In the genomic region with DNA sequence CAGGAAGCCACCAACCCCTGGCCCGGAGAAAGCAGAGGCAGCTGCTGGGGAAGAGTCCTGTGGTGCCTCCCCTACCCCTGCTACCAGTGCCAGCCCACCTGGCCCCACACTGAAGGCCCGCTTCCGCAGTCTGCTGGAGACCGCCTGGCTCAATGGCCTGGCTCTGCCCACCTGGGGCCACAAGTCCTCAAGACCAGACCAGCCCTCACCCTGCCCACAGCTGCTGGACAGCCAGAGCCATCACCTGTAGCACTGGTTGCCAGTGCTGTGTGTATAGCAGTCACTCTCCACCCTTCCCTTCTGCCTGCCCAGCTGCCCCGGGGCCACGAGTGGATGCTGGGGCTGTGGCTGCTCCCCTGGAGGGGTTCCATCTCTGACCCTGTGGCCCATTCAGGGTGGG, we compare ENCODE assay signal across 23 cellular contexts. TPM values are rescaled to one million over a fixed set of nuclear protein-coding genes. Genes with fewer than 3 reads are reported as not detected.
"Had no signal": no experiment of that assay in that cellular context is flagged by ENCODE, and none has a peak within 500 bp of the region (broad histone marks: within the 10 kb centered on the region; RNA-seq: fewer than 3 reads in every experiment).

No MANE protein-coding gene starts in this region.

- H3K4me3 Mint-ChIP-seq: activated naive CD8-positive, alpha-beta T cell; central memory CD8-positive, alpha-beta T cell; nephron; stimulated activated memory B cell treated with anti-CD40 and anti-IgM and Interleukin-4, amounts not matched to agents 10 μg/mL and 1 μg/mL and 100 μg/mL, for 72 hours; T-cell; type B pancreatic cell had no signal

- FAIRE-seq: colon, TTC549 had no signal

- H3K36me3 ChIP-seq: breast epithelium had no signal

- H3K9me3 ChIP-seq: breast epithelium, esophagus squamous epithelium, gastrocnemius medialis, thoracic aorta had no signal

- H3K27me3 ChIP-seq: breast epithelium, esophagus squamous epithelium, gastrocnemius medialis had no signal

- H3K27ac ChIP-seq: breast epithelium, esophagus squamous epithelium, gastrocnemius medialis, parathyroid adenoma, thoracic aorta had no signal

- H3K9ac ChIP-seq: parathyroid adenoma had no signal

- H3K9me3 Mint-ChIP-seq: central memory CD8-positive, alpha-beta T cell; nephron; stimulated activated memory B cell treated with anti-CD40 and anti-IgM and Interleukin-4, amounts not matched to agents 10 μg/mL and 1 μg/mL and 100 μg/mL, for 72 hours; T-cell; type B pancreatic cell had no signal

- ATAC-seq: gastrocnemius medialis; right cardiac atrium; stimulated activated memory B cell treated with anti-CD40 and anti-IgM and Interleukin-4, amounts not matched to agents 10 μg/mL and 1 μg/mL and 100 μg/mL, for 72 hours; T-cell had no signal

- DNase-seq: activated gamma-delta T cell treated with Interleukin-2 at 50 U/mL for 16 hours; amniotic stem cell; esophagus squamous epithelium; gastrocnemius medialis; hippocampal formation; midbrain; right cardiac atrium; stimulated activated CD4-positive, alpha-beta T cell treated with anti-CD3 and anti-CD28 coated beads, Interleukin-12 subunit alpha, Interleukin-12 subunit beta, amount 100 ng/mL, for 4 hours; T-cell had no signal

- H3K4me3 ChIP-seq: breast epithelium, esophagus squamous epithelium, gastrocnemius medialis, thoracic aorta had no signal

- H2AFZ ChIP-seq: parathyroid adenoma had no signal

- H3K4me1 ChIP-seq: gastrocnemius medialis, parathyroid adenoma had no signal

- H3K27me3 Mint-ChIP-seq: activated naive CD8-positive, alpha-beta T cell; central memory CD8-positive, alpha-beta T cell; stimulated activated memory B cell treated with anti-CD40 and anti-IgM and Interleukin-4, amounts not matched to agents 10 μg/mL and 1 μg/mL and 100 μg/mL, for 72 hours; T-cell; type B pancreatic cell had no signal

- H3K27ac Mint-ChIP-seq: nephron; stimulated activated memory B cell treated with anti-CD40 and anti-IgM and Interleukin-4, amounts not matched to agents 10 μg/mL and 1 μg/mL and 100 μg/mL, for 72 hours; type B pancreatic cell had no signal

RNA-seq across cellular contexts. Expression of a gene that starts 47.3 kb away (rescaled TPM):
- total RNA-seq: dermis microvascular lymphatic vessel endothelial cell, esophagus squamous epithelium, left ventricle myocardium superior, pulmonary artery endothelial cell, right cardiac atrium, skeletal muscle tissue, T-cell had no signal
- polyA plus RNA-seq: right cardiac atrium had no signal
